ENCODE assay signal across 8 cellular contexts in genomic region chr2:27320958-27321543, GRCh38. TPM values are rescaled to one million over a fixed set of nuclear protein-coding genes. Genes with fewer than 3 reads are reported as not detected.
A peak's percentile ranks its signal among the peaks of the same experiment; 100 is the strongest.
DNase-seq lines count a peak whose midpoint lies in the region; ATAC-seq and TF ChIP-seq lines count a peak whose summit lies in the region.

No MANE protein-coding gene starts in this region.

- H3K27me3 ChIP-seq in A673 (replicated peaks; ENCODE audit: insufficient read depth, low read depth, low read length, poor library complexity): no peaks in the 10 kb centered on the region

- peaks cover 35% of the 10 kb centered on the region for H3K4me1 Mint-ChIP-seq in CD14-positive monocyte

- no peaks in the 10 kb centered on the region for H3K9me3 Mint-ChIP-seq in CD14-positive monocyte

- DNase-seq in A673 (ENCODE audit: low spot score) (peak; percentile 42), GOT3 (lab: John Stamatoyannopoulos, UW) (peak; percentile 86), fibroblast of the conjunctiva (ENCODE audit: low read depth) (peak; percentile 98), posterior vena cava (ENCODE audit: low spot score) (peak; percentile 90), globus pallidus (ENCODE audit: low spot score) (no peak), GM10248 (ENCODE audit: extremely low spot score) (no peak), CD14-positive monocyte (ENCODE audit: low spot score) (no peak)

- H3K27ac Mint-ChIP-seq in CD14-positive monocyte: peak overlapping the region in 2 of 7 donors; percentile 24 to 38

- intact Hi-C loops in A673 (cut with micrococcal nuclease; ENCODE audit: unreplicated experiment) (no loop called here), posterior vena cava (cut with DNase I) (no loop called here), CD14-positive monocyte (cut with micrococcal nuclease) (no loop called here)

- no peak overlapping the region for H3K27ac ChIP-seq in A673 (ENCODE audit: low read depth, low read length, poor library complexity, severe bottlenecking)

- H3K4me3 ChIP-seq in A673 (ENCODE audit: low read depth, low read length, poor library complexity, severe bottlenecking): no peak overlapping the region

- H3K27me3 Mint-ChIP-seq in CD14-positive monocyte (ENCODE audit: low read depth in 3 of 3): no peaks in the 10 kb centered on the region

- peaks cover 6% of the 10 kb centered on the region for H3K4me1 ChIP-seq in A673 (ENCODE audit: insufficient read depth, low read length, poor library complexity, severe bottlenecking)

- TF ChIP-seq CTCF in A673 (conservative IDR thresholded peaks at IDR 0.05; ENCODE audit: low read depth, low read length) (no peak), GM10248 (IDR thresholded peaks at IDR 0.05; ENCODE audit: control extremely low read depth, extremely low read depth, low read depth, missing control alignments) (no peak), CD14-positive monocyte (IDR thresholded peaks at IDR 0.05) (no peak)

- H3K9me3 ChIP-seq in A673 (ENCODE audit: low read depth, low read length, poor library complexity, severe bottlenecking): no peaks in the 10 kb centered on the region

- H3K36me3 Mint-ChIP-seq in CD14-positive monocyte: peaks cover 7 to 21% of the 10 kb centered on the region in 2 donors

- H3K4me3 Mint-ChIP-seq in CD14-positive monocyte: no peak overlapping the region

- POLR2A ChIA-PET in A673 (lab: Charles Lee; ENCODE audit: low non-redundant PET) (no interaction called here), GM10248 (lab: Yijun Ruan, JAX) (no interaction called here)

- peak; percentile 85 for ATAC-seq in SK-N-SH treated with all-trans-retinoic acid at 6 μM for 48 hours

- no TSS peak for BruUV-seq in A673 (replicated peaks; lab: Mats Ljungman, UMichigan)

- peaks cover 3% of the 10 kb centered on the region for H3K36me3 ChIP-seq in A673 (ENCODE audit: insufficient read depth, low read length, poor library complexity, severe bottlenecking)

- CTCF ChIA-PET in A673 (lab: Charles Lee): interaction anchor here (0.5 kb wide), 1 partner anchor 240 kb away, joined by 6 read pairs; no protein-coding TSS in a partner anchor
- CTCF ChIA-PET in GM10248 (lab: Yijun Ruan, JAX): interaction anchor here (1.2 to 5.0 kb wide), 4 partner anchors 10 to 70 kb away, joined by 3 to 33 read pairs (median 5); no protein-coding TSS in a partner anchor

TF ChIP-seq in SK-N-SH treated with all-trans-retinoic acid at 6 μM for 48 hours, 23 proteins besides CTCF, POLR2A, EP300 and RAD21 (continues in another document):
- TF ChIP-seq RARB (CRISPR knock-in tag; IDR thresholded peaks at IDR 0.05) (no peak), ARNTL (CRISPR knock-in tag; IDR thresholded peaks at IDR 0.05; ENCODE audit: borderline replicate concordance, low read depth) (no peak), ZNF565 (CRISPR knock-in tag; conservative IDR thresholded peaks at IDR 0.05; ENCODE audit: low read depth) (no peak), BACH2 (CRISPR knock-in tag; IDR thresholded peaks at IDR 0.05; ENCODE audit: borderline replicate concordance) (no peak), TCF4 (CRISPR knock-in tag; IDR thresholded peaks at IDR 0.05; ENCODE audit: borderline replicate concordance) (no peak), PATZ1 (CRISPR knock-in tag; IDR thresholded peaks at IDR 0.05; ENCODE audit: borderline replicate concordance) (no peak), ZNF70 (CRISPR knock-in tag; IDR thresholded peaks at IDR 0.05) (no peak), SNAI2 (CRISPR knock-in tag; IDR thresholded peaks at IDR 0.05) (no peak), OSR1 (CRISPR knock-in tag; IDR thresholded peaks at IDR 0.05) (no peak), ISL1 (CRISPR knock-in tag; IDR thresholded peaks at IDR 0.05) (peak; percentile 38; the same call in 1 of the 2 replicates), CSDC2 (CRISPR knock-in tag; IDR thresholded peaks at IDR 0.05) (peak; percentile 82; the same call in 1 of the 2 replicates), PPARA (CRISPR knock-in tag; IDR thresholded peaks at IDR 0.05; ENCODE audit: borderline replicate concordance) (no peak), ZC3H10 (CRISPR knock-in tag; IDR thresholded peaks at IDR 0.05) (no peak), TOX (CRISPR knock-in tag; IDR thresholded peaks at IDR 0.05; ENCODE audit: borderline replicate concordance) (peak; percentile 60; the same call in 1 of the 2 replicates), CREB5 (CRISPR knock-in tag; IDR thresholded peaks at IDR 0.05; ENCODE audit: low read depth) (0 out of 2 replicates have a peak, but pooled peaks have one; percentile 58), ZFP3 (CRISPR knock-in tag; IDR thresholded peaks at IDR 0.05) (peak; percentile 81), TSHZ2 (CRISPR knock-in tag; IDR thresholded peaks at IDR 0.05) (0 out of 2 replicates have a peak, but pooled peaks have one; percentile 46), ZNF8 (CRISPR knock-in tag; IDR thresholded peaks at IDR 0.05) (no peak)
- TF ChIP-seq, protein P1, sequence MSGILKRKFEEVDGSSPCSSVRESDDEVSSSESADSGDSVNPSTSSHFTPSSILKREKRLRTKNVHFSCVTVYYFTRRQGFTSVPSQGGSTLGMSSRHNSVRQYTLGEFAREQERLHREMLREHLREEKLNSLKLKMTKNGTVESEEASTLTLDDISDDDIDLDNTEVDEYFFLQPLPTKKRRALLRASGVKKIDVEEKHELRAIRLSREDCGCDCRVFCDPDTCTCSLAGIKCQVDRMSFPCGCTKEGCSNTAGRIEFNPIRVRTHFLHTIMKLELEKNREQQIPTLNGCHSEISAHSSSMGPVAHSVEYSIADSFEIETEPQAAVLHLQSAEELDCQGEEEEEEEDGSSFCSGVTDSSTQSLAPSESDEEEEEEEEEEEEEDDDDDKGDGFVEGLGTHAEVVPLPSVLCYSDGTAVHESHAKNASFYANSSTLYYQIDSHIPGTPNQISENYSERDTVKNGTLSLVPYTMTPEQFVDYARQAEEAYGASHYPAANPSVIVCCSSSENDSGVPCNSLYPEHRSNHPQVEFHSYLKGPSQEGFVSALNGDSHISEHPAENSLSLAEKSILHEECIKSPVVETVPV (CRISPR knock-in tag; IDR thresholded peaks at IDR 0.05): peak; percentile 40; the same call in 1 of the 2 replicates

RNA-seq across cellular contexts. Expression of gene MPV17, which starts 1.8 kb away (rescaled TPM):
- total RNA-seq in A673 (2021): 63.4 and 66.3 TPM in 2 replicates
- total RNA-seq in posterior vena cava: 10 to 100 TPM; 59.3 to 69.0 TPM
- polyA plus RNA-seq in CD14-positive monocyte: 100 to 1,000 TPM; 136 to 160 TPM

RNA-seq across cellular contexts. Expression of gene UCN, which starts 12.8 kb away (rescaled TPM):
- total RNA-seq in A673 (2021) (0.64 and 0.68 TPM in 2 replicates), posterior vena cava (1 to 10 TPM in 1 of 2 donors, under 1 TPM in 1; 0.95 to 1.2 TPM)
- under 1 TPM; 0.39 to 0.60 TPM for polyA plus RNA-seq in CD14-positive monocyte

RNA-seq across cellular contexts. Expression of gene GTF3C2, which starts 35.5 kb away (rescaled TPM):
- total RNA-seq in A673 (2021) (85.7 and 89.3 TPM in 2 replicates), posterior vena cava (10 to 100 TPM; 36.9 to 41.3 TPM)
- polyA plus RNA-seq in CD14-positive monocyte: 10 to 100 TPM; 34.4 to 41.7 TPM

RNA-seq across cellular contexts. Expression of gene TRIM54, which starts 38.8 kb away (rescaled TPM):
- total RNA-seq in A673 (2021): 2.2 and 2.8 TPM in 2 replicates
- total RNA-seq in posterior vena cava: under 1 TPM; 0.32 to 0.52 TPM
- not detected for polyA plus RNA-seq in CD14-positive monocyte

RNA-seq across cellular contexts. Expression of gene DNAJC5G, which starts 45.8 kb away (rescaled TPM):
- total RNA-seq in A673 (2021): 2.4 and 2.7 TPM in 2 replicates
- total RNA-seq in posterior vena cava: 1 to 10 TPM in 1 of 2 donors, under 1 TPM in 1; 0.19 to 1.0 TPM
- not detected for polyA plus RNA-seq in CD14-positive monocyte

Comparison
In these comparisons a context has a peak if more than half of its experiments do, and no peak if none do; other contexts are left out.
1. DNase-seq: peak in A673 (single experiment), GOT3 (single experiment), fibroblast of the conjunctiva (single experiment) and posterior vena cava (single experiment); none in globus pallidus (single experiment), GM10248 (single experiment) and CD14-positive monocyte (single experiment).